Comparison of ENCODE assay signal across 9 cellular contexts in genomic region chr1:38772953-38773352, GRCh38.
"Had no signal": no experiment of that assay in that cellular context is flagged by ENCODE, and none has a peak within 500 bp of the region (broad histone marks: within the 10 kb centered on the region; RNA-seq: fewer than 3 reads in every experiment).

No MANE protein-coding gene starts in this region.

- H3K4me1 Mint-ChIP-seq: IgD-negative memory B cell had no signal

- FAIRE-seq: H1, H54, HTR-8/SVneo had no signal

- DNase-seq: H9, HCEC 1CT, HFFc6, KG1 had no signal

- H3K9me3 Mint-ChIP-seq: GM23338, IgD-negative memory B cell had no signal

- H3K27ac Mint-ChIP-seq: GM23338, HFFc6, IgD-negative memory B cell had no signal

- H3K4me2 ChIP-seq: GM23338 had no signal

- H3K4me3 Mint-ChIP-seq: GM23338, H9, HFFc6, IgD-negative memory B cell had no signal

- H3K4me3 ChIP-seq: GM23338 had no signal
